In the genomic region with DNA sequence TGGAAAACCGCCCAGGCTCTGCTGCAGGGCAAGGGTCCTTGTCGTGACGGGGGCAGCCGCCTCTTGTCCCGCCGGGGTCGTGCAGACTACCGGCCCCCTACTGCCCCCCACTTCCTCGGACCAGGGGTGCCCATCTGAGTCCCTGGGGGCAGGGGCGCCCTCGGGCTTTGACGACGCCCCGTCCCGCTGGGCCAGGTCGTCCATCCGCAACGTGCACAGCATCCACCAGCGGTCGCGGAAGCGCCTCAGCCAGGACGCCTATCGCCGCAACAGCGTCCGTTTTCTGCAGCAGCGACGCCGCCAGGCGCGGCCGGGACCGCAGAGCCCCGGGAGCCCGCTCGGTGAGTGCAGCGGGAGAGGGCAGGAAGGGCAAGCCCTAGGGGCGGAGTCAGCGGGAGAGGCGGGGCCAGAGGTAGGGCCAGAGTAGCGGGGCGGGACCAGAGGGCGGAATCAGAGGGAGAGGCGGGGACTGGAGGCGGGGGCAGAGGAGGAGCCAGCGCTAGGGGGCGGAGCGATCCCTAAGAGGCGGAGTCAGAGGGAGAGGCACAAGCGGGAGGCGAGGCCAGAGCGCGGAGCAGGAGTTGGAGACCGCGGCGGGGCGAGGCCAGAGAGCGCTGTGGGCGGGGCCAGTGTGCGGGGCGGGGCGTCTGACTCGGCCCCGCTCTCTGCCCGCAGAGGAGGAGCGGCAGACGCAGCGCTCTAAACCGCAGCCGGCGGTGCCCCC, we compare ENCODE assay signal across 8 cellular contexts.
DNase-seq lines count a peak whose midpoint lies in the region; ATAC-seq and TF ChIP-seq lines count a peak whose summit lies in the region.
"Not testable (repeated sequence)": the region's sequence is repeated elsewhere in the genome, so short reads cannot be mapped to it uniquely, and the experiment has no call there.

No MANE protein-coding gene starts in this region.

- not testable (repeated sequence) for H3K9me3 Mint-ChIP-seq in activated CD8-positive, alpha-beta T cell treated with anti-CD3 and anti-CD28 coated beads, Interleukin-2, amount 10 ng/mL, durations not matched to agents 7 days and 5 days (ENCODE audit: insufficient read depth)

- not testable (repeated sequence) for H3K27ac ChIP-seq in HUES64 (ENCODE audit: low read depth, low read length); breast epithelium; tibial artery

- intact Hi-C loops in breast epithelium (cut with DNase I; ENCODE audit: low total_unique reads); left colon (cut with DNase I, micrococcal nuclease); tibial artery (cut with DNase I; ENCODE audit: low total_unique reads): not testable (repeated sequence)

- TF ChIP-seq CTCF in breast epithelium (IDR thresholded peaks at IDR 0.05); tibial artery (IDR thresholded peaks at IDR 0.05): not testable (repeated sequence)

- not testable (repeated sequence) for H3K9ac ChIP-seq in HUES64 (ENCODE audit: low read depth, low read length)

- not testable (repeated sequence) for H3K27ac Mint-ChIP-seq in activated CD8-positive, alpha-beta T cell treated with anti-CD3 and anti-CD28 coated beads, Interleukin-2, amount 10 ng/mL, durations not matched to agents 7 days and 5 days

- not testable (repeated sequence) for H3K36me3 ChIP-seq in HUES64 (ENCODE audit: insufficient read depth, low read length); breast epithelium; tibial artery

- not testable (repeated sequence) for H3K4me1 Mint-ChIP-seq in activated CD8-positive, alpha-beta T cell treated with anti-CD3 and anti-CD28 coated beads, Interleukin-2, amount 10 ng/mL, durations not matched to agents 7 days and 5 days (ENCODE audit: low read depth)

- H3K36me3 Mint-ChIP-seq in activated CD8-positive, alpha-beta T cell treated with anti-CD3 and anti-CD28 coated beads, Interleukin-2, amount 10 ng/mL, durations not matched to agents 7 days and 5 days (ENCODE audit: low read depth): not testable (repeated sequence)

- not testable (repeated sequence) for H3K4me3 Mint-ChIP-seq in activated CD8-positive, alpha-beta T cell treated with anti-CD3 and anti-CD28 coated beads, Interleukin-2, amount 10 ng/mL, durations not matched to agents 7 days and 5 days

- not testable (repeated sequence) for TF ChIP-seq POLR2A in breast epithelium (IDR thresholded peaks at IDR 0.05)

- not testable (repeated sequence) for H3K4me1 ChIP-seq in HUES64 (ENCODE audit: insufficient read depth, low read length); breast epithelium; tibial artery

- not testable (repeated sequence) for H3K27me3 Mint-ChIP-seq in activated CD8-positive, alpha-beta T cell treated with anti-CD3 and anti-CD28 coated beads, Interleukin-2, amount 10 ng/mL, durations not matched to agents 7 days and 5 days (ENCODE audit: low read depth)

- POLR2A ChIA-PET in activated CD8-positive, alpha-beta T cell treated with anti-CD3 and anti-CD28 coated beads, Interleukin-2, amount 10 ng/mL, durations not matched to agents 7 days and 5 days (lab: Charles Lee): not testable (repeated sequence)

- 0% methylated on average over 6 of the region's 72 CpGs for WGBS in HUES64

- CTCF ChIA-PET in activated CD8-positive, alpha-beta T cell treated with anti-CD3 and anti-CD28 coated beads, Interleukin-2, amount 10 ng/mL, durations not matched to agents 7 days and 5 days (lab: Charles Lee): not testable (repeated sequence)

- H3K4me3 ChIP-seq in HUES64 (ENCODE audit: low read length) (peak overlapping the region; percentile 43), breast epithelium (peak overlapping the region; percentile 22 to 61 (median 44)), tibial artery (peak overlapping the region; percentile 45 to 47)

- not testable (repeated sequence) for H3K27me3 ChIP-seq in HUES64 (ENCODE audit: insufficient read depth, low read length); breast epithelium; tibial artery

- ATAC-seq in GM18907 (IDR thresholded peaks at IDR 0.05; ENCODE audit: unreplicated experiment) (peak; percentile 94), HG02678 (IDR thresholded peaks at IDR 0.05; ENCODE audit: unreplicated experiment) (peak; percentile 89), left colon (peak; percentile 95)
- ATAC-seq in activated CD8-positive, alpha-beta T cell treated with anti-CD3 and anti-CD28 coated beads, Interleukin-2, amount 10 ng/mL, durations not matched to agents 7 days and 5 days: peak; percentile 96

- DNase-seq in activated CD8-positive, alpha-beta T cell treated with anti-CD3 and anti-CD28 coated beads, Interleukin-2, amount 10 ng/mL, durations not matched to agents 7 days and 5 days: peak; percentile 95
- DNase-seq in breast epithelium (ENCODE audit: low spot score in 2 of 2): peak; percentile 83 to 89
- peak; percentile 91 to 97 for DNase-seq in left colon
- DNase-seq in stimulated activated CD4-positive, alpha-beta T cell treated with anti-CD3 and anti-CD28 coated beads, Interleukin-12 subunit alpha, Interleukin-12 subunit beta, amount 100 ng/mL, for 4 hours: peak; percentile 91
- DNase-seq in tibial artery: peak; percentile 92 to 94

- not testable (repeated sequence) for H3K9me3 ChIP-seq in HUES64 (ENCODE audit: insufficient read depth, low read depth, low read length); breast epithelium; tibial artery
